9 cellular contexts compared by ENCODE assay signal in genomic region chr4:25861422-25861926, GRCh38. TPM values are rescaled to one million over a fixed set of nuclear protein-coding genes. Genes with fewer than 3 reads are reported as not detected.
DNase-seq lines count a peak whose midpoint lies in the region; ATAC-seq and TF ChIP-seq lines count a peak whose summit lies in the region.
"Had no signal": no experiment of that assay in that cellular context is flagged by ENCODE, and none has a peak within 500 bp of the region (broad histone marks: within the 10 kb centered on the region; RNA-seq: fewer than 3 reads in every experiment).

No MANE protein-coding gene starts in this region.

- ATAC-seq in GM23338 (no peak), HG02938 (IDR thresholded peaks at IDR 0.05; ENCODE audit: unreplicated experiment) (no peak)

- peak overlapping the region; percentile 99 for H3K4me2 ChIP-seq in GM23338

- H3K9me3 ChIP-seq in SJSA1 (replicated peaks) = no peaks in the 10 kb centered on the region
- H3K9me3 ChIP-seq in esophagus muscularis mucosa = no peaks in the 10 kb centered on the region
- no peaks in the 10 kb centered on the region for H3K9me3 ChIP-seq in sigmoid colon

- DNase-seq in GM23338 (ENCODE audit: low spot score) (no peak), SJSA1 (ENCODE audit: low read depth in 1 of 2, low spot score in 2 of 2) (peak in 1 of 2 experiments; percentile 37), esophagus muscularis mucosa (ENCODE audit: extremely low spot score) (no peak), sigmoid colon (no peak), DMS153 treated with DMSO at 0.1 percent for 48 hours (lab: John Stamatoyannopoulos, UW; ENCODE audit: unreplicated experiment) (no peak), medulla oblongata (ENCODE audit: extremely low spot score) (no peak), SW 1271 (lab: John Stamatoyannopoulos, UW) (no peak)
- DNase-seq: midbrain had no signal

- H3K4me1 ChIP-seq in GM23338 (ENCODE audit: insufficient read depth) = peaks cover 46% of the 10 kb centered on the region
- H3K4me1 ChIP-seq in SJSA1 (replicated peaks) = peaks cover 30% of the 10 kb centered on the region
- H3K4me1 ChIP-seq in esophagus muscularis mucosa = peaks cover 27 to 39% (median 32%) of the 10 kb centered on the region in 4 donors
- peaks cover 0 to 14% (median 12%) of the 10 kb centered on the region in 4 donors for H3K4me1 ChIP-seq in sigmoid colon

- H3K36me3 ChIP-seq in GM23338 (ENCODE audit: insufficient read depth) = no peaks in the 10 kb centered on the region
- H3K36me3 ChIP-seq in SJSA1 = no peaks in the 10 kb centered on the region
- H3K36me3 ChIP-seq in esophagus muscularis mucosa = no peaks in the 10 kb centered on the region
- no peaks in the 10 kb centered on the region for H3K36me3 ChIP-seq in sigmoid colon

- H3K4me1 Mint-ChIP-seq in GM23338 = peaks cover 34% of the 10 kb centered on the region

- peak overlapping the region; percentile 78; the same call in 1 of the 2 replicates for H3K27ac Mint-ChIP-seq in GM23338

- TF ChIP-seq EP300 in esophagus muscularis mucosa (IDR thresholded peaks at IDR 0.05) = no peak
- no peak for TF ChIP-seq EP300 in sigmoid colon (IDR thresholded peaks at IDR 0.05)

- H2AFZ ChIP-seq in GM23338 = peak overlapping the region; percentile 70; the same call in 1 of the 2 replicates

- WGBS in esophagus muscularis mucosa = 67% methylated on average over 4 of the region's 4 CpGs
- 17 to 39% methylated on average over 4 of the region's 4 CpGs for WGBS in sigmoid colon, 2 donors

- H4K20me1 ChIP-seq in GM23338 (replicated peaks; ENCODE audit: insufficient read depth) = peaks cover 6% of the 10 kb centered on the region; the same call in 1 of the 2 replicates

- peak overlapping the region; percentile 94 for H3K4me3 Mint-ChIP-seq in GM23338

- H3K9me2 ChIP-seq in GM23338 (ENCODE audit: insufficient read depth) = no peaks in the 10 kb centered on the region

- intact Hi-C loops in esophagus muscularis mucosa (cut with DNase I) (loop anchor here (10.0 kb wide), 1 partner anchor 53 kb away; the partner anchor contains the start of gene SMIM20), sigmoid colon (cut with DNase I) (no loop called here)

- H3K27me3 Mint-ChIP-seq in GM23338 (ENCODE audit: insufficient read depth, low read depth, poor library complexity) = peaks cover 14% of the 10 kb centered on the region

- TF ChIP-seq POLR2A in esophagus muscularis mucosa (IDR thresholded peaks at IDR 0.05; ENCODE audit: low read depth) (no peak), sigmoid colon (IDR thresholded peaks at IDR 0.05) (no peak)

- peaks cover 8% of the 10 kb centered on the region; the same call in 2 of the 3 replicates for H3K36me3 Mint-ChIP-seq in GM23338 (ENCODE audit: low read depth)

- H3K9me3 Mint-ChIP-seq in GM23338 = no peaks in the 10 kb centered on the region

- H3K4me3 ChIP-seq in GM23338 = peak overlapping the region; percentile 91
- H3K4me3 ChIP-seq in SJSA1 = peak overlapping the region; percentile 57
- peak overlapping the region; percentile 68 to 81 (median 74) for H3K4me3 ChIP-seq in esophagus muscularis mucosa
- peak overlapping the region in 3 of 4 donors; percentile 51 to 81 (median 60) for H3K4me3 ChIP-seq in sigmoid colon

- H3K27ac ChIP-seq in GM23338 (ENCODE audit: low read depth) (no peak overlapping the region), SJSA1 (peak overlapping the region; percentile 76), esophagus muscularis mucosa (replicated peaks in 1 of 4) (peak overlapping the region in 2 of 4 donors; percentile 55 to 60), sigmoid colon (peak overlapping the region in 3 of 4 donors; percentile 11 to 45 (median 31))

- TF ChIP-seq CTCF in GM23338 (conservative IDR thresholded peaks at IDR 0.05; ENCODE audit: low read depth in 2 of 2) (no peak), esophagus muscularis mucosa (IDR thresholded peaks at IDR 0.05) (no peak), sigmoid colon (IDR thresholded peaks at IDR 0.05) (no peak)

- H3F3A ChIP-seq in GM23338 (replicated peaks; ENCODE audit: low read depth) = peaks cover 7% of the 10 kb centered on the region; the same call in 1 of the 2 replicates

- peaks cover 56% of the 10 kb centered on the region for H3K79me2 ChIP-seq in GM23338 (replicated peaks; ENCODE audit: insufficient read depth)

- H3K27me3 ChIP-seq in GM23338 (ENCODE audit: insufficient read depth) (peaks cover 15% of the 10 kb centered on the region), SJSA1 (replicated peaks) (no peaks in the 10 kb centered on the region), esophagus muscularis mucosa (peaks cover 0 to 27% (median 5%) of the 10 kb centered on the region in 4 donors), sigmoid colon (peaks cover 0 to 43% (median 2%) of the 10 kb centered on the region in 3 donors)

TF ChIP-seq in GM23338, 12 proteins besides CTCF, POLR2A, EP300 and RAD21 (continues in another document):
- TF ChIP-seq EZH2phosphoT487 (IDR thresholded peaks at IDR 0.05; ENCODE audit: unreplicated experiment) (no peak), JUNB (IDR thresholded peaks at IDR 0.05; ENCODE audit: unreplicated experiment) (no peak), ETS1 (IDR thresholded peaks at IDR 0.05) (no peak), REST (IDR thresholded peaks at IDR 0.05; ENCODE audit: unreplicated experiment) (no peak), ZNF331 (CRISPR knock-in tag; IDR thresholded peaks at IDR 0.05; ENCODE audit: low read depth) (no peak), NANOG (IDR thresholded peaks at IDR 0.05; ENCODE audit: borderline replicate concordance) (no peak), STAT1 (IDR thresholded peaks at IDR 0.05; ENCODE audit: unreplicated experiment) (no peak), EZH2 (IDR thresholded peaks at IDR 0.05; ENCODE audit: low read depth, unreplicated experiment) (no peak)

RNA-seq across cellular contexts. Expression of gene SEL1L3, which starts 1.3 kb away (rescaled TPM):
- total RNA-seq in GM23338 (2014; rRNA removed; shearing (Covaris generic)) = 61.7 and 65.8 TPM in 2 replicates
- polyA plus RNA-seq in GM23338 (2016; fragmentation: Nextera tagmentation; extraction: Ambion mirVana) = 17.1 and 19.3 TPM in 2 replicates
- total RNA-seq in SJSA1 (2014; rRNA removed; shearing (Covaris generic)) = 39.3 and 65.1 TPM in 2 replicates
- 10 to 100 TPM in 1 of 4 donors, 1 to 10 TPM in 3; 3.3 to 11.7 (median 5.7) TPM for total RNA-seq in esophagus muscularis mucosa
- total RNA-seq in sigmoid colon = 1 to 10 TPM; 3.5 to 8.1 (median 4.5) TPM
- 10 to 100 TPM; 22.2 to 65.6 (median 26.1) TPM for polyA plus RNA-seq in sigmoid colon

RNA-seq across cellular contexts. Expression of gene SMIM20, which starts 52.5 kb away (rescaled TPM):
- 56.6 and 71.6 TPM in 2 replicates for total RNA-seq in GM23338 (2014; rRNA removed; shearing (Covaris generic))
- polyA plus RNA-seq in GM23338 (2016; fragmentation: Nextera tagmentation; extraction: Ambion mirVana) (68.3 and 82.9 TPM in 2 replicates), sigmoid colon (10 to 100 TPM; 44.8 to 99.1 (median 94.8) TPM)
- 16.0 and 34.8 TPM in 2 replicates for total RNA-seq in SJSA1 (2014; rRNA removed; shearing (Covaris generic))
- total RNA-seq in esophagus muscularis mucosa (10 to 100 TPM; 24.0 to 33.2 (median 26.9) TPM), sigmoid colon (10 to 100 TPM; 33.8 to 46.7 (median 40.8) TPM)
